24 cellular contexts compared by ENCODE assay signal in the genomic region with DNA sequence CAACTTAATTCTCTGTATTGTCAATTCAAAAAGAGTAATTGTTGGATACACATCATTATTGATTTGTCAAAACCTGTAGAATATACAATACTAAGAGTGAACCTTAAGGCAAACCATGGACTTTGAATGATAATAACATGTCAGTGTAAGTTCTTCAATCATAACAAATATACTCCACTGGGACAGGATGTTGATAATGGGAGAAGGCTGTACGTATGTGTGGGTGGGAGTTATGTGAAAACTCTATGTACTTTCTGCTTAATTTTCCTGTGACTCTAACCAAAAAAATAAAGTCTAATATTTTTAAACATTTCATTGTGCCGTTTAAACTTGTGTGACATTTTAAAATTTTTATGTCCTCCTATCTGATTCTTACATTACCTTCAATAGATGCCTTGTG.
"Had no signal": no experiment of that assay in that cellular context is flagged by ENCODE, and none has a peak within 500 bp of the region (broad histone marks: within the 10 kb centered on the region; RNA-seq: fewer than 3 reads in every experiment).

No MANE protein-coding gene starts in this region.

- H3K4me3 Mint-ChIP-seq: naive thymus-derived CD8-positive, alpha-beta T cell; nephron; neural crest cell; stimulated activated effector memory CD8-positive, alpha-beta T cell treated with anti-CD3 and anti-CD28 coated beads, Interleukin-12 subunit alpha, Interleukin-12 subunit beta, amount 100 ng/mL, for 72 hours; stimulated activated naive CD8-positive, alpha-beta T cell treated with anti-CD3 and anti-CD28 coated beads, Interleukin-15, Interleukin-2, amounts not matched to agents 100 ng/mL and 50 ng/mL, for 24 hours had no signal

- H3K4me1 ChIP-seq: lower lobe of right lung, pancreas, prostate gland, spleen, suprapubic skin, tibial artery, upper lobe of right lung had no signal

- H3K4me3 ChIP-seq: lower lobe of right lung, pancreas, prostate gland, skin epidermis, spleen, suprapubic skin, thoracic aorta, tibial artery, upper lobe of right lung had no signal

- H3K27ac ChIP-seq: lower lobe of right lung, pancreas, prostate gland, skin epidermis, spleen, suprapubic skin, thoracic aorta, tibial artery, upper lobe of right lung had no signal

- H3K27me3 Mint-ChIP-seq: stimulated activated naive CD8-positive, alpha-beta T cell treated with anti-CD3 and anti-CD28 coated beads, Interleukin-15, Interleukin-2, amounts not matched to agents 100 ng/mL and 50 ng/mL, for 24 hours had no signal

- ATAC-seq: left cardiac atrium; left ventricle myocardium superior; lower lobe of right lung; naive thymus-derived CD8-positive, alpha-beta T cell; pancreas; right cardiac atrium; stimulated activated effector memory CD8-positive, alpha-beta T cell treated with anti-CD3 and anti-CD28 coated beads, Interleukin-12 subunit alpha, Interleukin-12 subunit beta, amount 100 ng/mL, for 72 hours; upper lobe of right lung had no signal

- H3K27ac Mint-ChIP-seq: naive thymus-derived CD8-positive, alpha-beta T cell; stimulated activated effector memory CD8-positive, alpha-beta T cell treated with anti-CD3 and anti-CD28 coated beads, Interleukin-12 subunit alpha, Interleukin-12 subunit beta, amount 100 ng/mL, for 72 hours; stimulated activated naive CD8-positive, alpha-beta T cell treated with anti-CD3 and anti-CD28 coated beads, Interleukin-15, Interleukin-2, amounts not matched to agents 100 ng/mL and 50 ng/mL, for 24 hours had no signal

- H3K27me3 ChIP-seq: pancreas, spleen, suprapubic skin, tibial artery, upper lobe of right lung had no signal

- DNase-seq: hippocampal formation; kidney glomerular epithelial cell; left cardiac atrium; left ventricle myocardium superior; lower lobe of right lung; mammary epithelial cell; naive thymus-derived CD8-positive, alpha-beta T cell; nucleus accumbens; pancreas; retina; right cardiac atrium; spleen; stimulated activated CD4-positive, alpha-beta T cell treated with anti-CD3 and anti-CD28 coated beads, Interleukin-4, amount 100 ng/mL, for 24 hours; stimulated activated naive CD4-positive, alpha-beta T cell; tibial artery; upper lobe of right lung had no signal

- H3K9me3 Mint-ChIP-seq: nephron had no signal

- H3K9me3 ChIP-seq: lower lobe of right lung, pancreas, prostate gland, spleen, suprapubic skin, thoracic aorta, tibial artery, upper lobe of right lung had no signal

- H3K36me3 ChIP-seq: lower lobe of right lung, pancreas, prostate gland, spleen, suprapubic skin, thoracic aorta, tibial artery, upper lobe of right lung had no signal

- H3K36me3 Mint-ChIP-seq: naive thymus-derived CD8-positive, alpha-beta T cell; stimulated activated effector memory CD8-positive, alpha-beta T cell treated with anti-CD3 and anti-CD28 coated beads, Interleukin-12 subunit alpha, Interleukin-12 subunit beta, amount 100 ng/mL, for 72 hours had no signal

- H3K4me1 Mint-ChIP-seq: naive thymus-derived CD8-positive, alpha-beta T cell; nephron; stimulated activated effector memory CD8-positive, alpha-beta T cell treated with anti-CD3 and anti-CD28 coated beads, Interleukin-12 subunit alpha, Interleukin-12 subunit beta, amount 100 ng/mL, for 72 hours had no signal
